8 cellular contexts compared by ENCODE assay signal in genomic region chr1:198937231-198938031, GRCh38.
A peak's percentile ranks its signal among the peaks of the same experiment; 100 is the strongest.
DNase-seq lines count a peak whose midpoint lies in the region; ATAC-seq and TF ChIP-seq lines count a peak whose summit lies in the region.

No MANE protein-coding gene starts in this region.

- DNase-seq in GF-D8 (lab: John Stamatoyannopoulos, UW) (peak; percentile 95), PC-9 (peak; percentile 41 to 72), heart right ventricle (peak in 1 of 2 donors; percentile 67), progenitor cell of endocrine pancreas (ENCODE audit: low spot score, unreplicated experiment) (no peak), glutamatergic neuron (no peak)

- H3K4me3 ChIP-seq in HUES6 (ENCODE audit: low read depth, low read length) (peak overlapping the region; percentile 32; the same call in 1 of the 2 replicates), PC-9 (peak overlapping the region; percentile 50), heart right ventricle (peak overlapping the region; percentile 24 to 80 (median 59))

- CTCF ChIA-PET in PC-9 (lab: Charles Lee), result interaction anchor here (0.6 kb wide), 2 partner anchors 21 to 1476 kb away, joined by 3 to 4 read pairs; no protein-coding TSS in a partner anchor

- H3K27ac ChIP-seq in HUES6 (ENCODE audit: low read depth, low read length) (no peak overlapping the region), PC-9 (0 out of 2 replicates have a peak overlapping the region, but pooled peaks have one; percentile 24), angular gyrus (ENCODE audit: low read depth, low read length) (peak overlapping the region; percentile 60), heart right ventricle (peak overlapping the region in 9 of 10 donors; percentile 61 to 88 (median 77))

- H4K20me1 ChIP-seq in PC-9 (ENCODE audit: insufficient read depth), result no peaks in the 10 kb centered on the region

- H3K36me3 ChIP-seq in HUES6 (ENCODE audit: control insufficient read depth, insufficient read depth, low read length), result no peaks in the 10 kb centered on the region
- no peaks in the 10 kb centered on the region for H3K36me3 ChIP-seq in PC-9 (ENCODE audit: low read depth)
- H3K36me3 ChIP-seq in heart right ventricle, result no peaks in the 10 kb centered on the region

- ATAC-seq in GM21576 (IDR thresholded peaks at IDR 0.05; ENCODE audit: unreplicated experiment) (peak; percentile 83), heart right ventricle (peak; percentile 97 to 98 (median 97))

- POLR2A ChIA-PET in PC-9 (lab: Charles Lee; ENCODE audit: unreplicated experiment), result interaction anchor here (0.5 to 0.8 kb wide), 11 partner anchors 31 to 1318 kb away, joined by 3 to 13 read pairs (median 4); no protein-coding TSS in a partner anchor

- intact Hi-C loops in PC-9 (cut with micrococcal nuclease; ENCODE audit: unreplicated experiment), result loop anchor here (5.0 kb wide), 1 partner anchor 615 kb away; no protein-coding TSS in a partner anchor
- intact Hi-C loops in heart right ventricle (cut with DNase I), result loop anchor here in 3 of 10 donors (2.0 to 10.0 kb wide), 4 partner anchors 35 to 163 kb away; no protein-coding TSS in a partner anchor

- H3K9me3 ChIP-seq in HUES6 (ENCODE audit: control insufficient read depth, insufficient read depth, low read depth, low read length) (no peaks in the 10 kb centered on the region), PC-9 (ENCODE audit: insufficient read depth, low read depth) (no peaks in the 10 kb centered on the region), heart right ventricle (no peaks in the 10 kb centered on the region)

- H3K4me1 Mint-ChIP-seq in progenitor cell of endocrine pancreas (ENCODE audit: low read depth), result peaks cover 7% of the 10 kb centered on the region
- H3K4me1 Mint-ChIP-seq in glutamatergic neuron (ENCODE audit: low read depth, unreplicated experiment), result no peaks in the 10 kb centered on the region

- H3K9ac ChIP-seq in HUES6 (ENCODE audit: low read length), result no peak overlapping the region

- H3K4me2 ChIP-seq in PC-9, result peak overlapping the region; percentile 66

- H3K27me3 ChIP-seq in HUES6 (ENCODE audit: control insufficient read depth, insufficient read depth, low read length) (no peaks in the 10 kb centered on the region), PC-9 (ENCODE audit: insufficient read depth, low read depth) (no peaks in the 10 kb centered on the region), heart right ventricle (no peaks in the 10 kb centered on the region)

- H3K4me1 ChIP-seq in HUES6 (ENCODE audit: control insufficient read depth, insufficient read depth, low read length), result 0 out of 2 replicates have a peak, but pooled peaks cover 8% of the 10 kb centered on the region
- H3K4me1 ChIP-seq in PC-9 (replicated peaks; ENCODE audit: insufficient read depth), result peaks cover 14% of the 10 kb centered on the region
- peaks cover 2 to 42% (median 20%) of the 10 kb centered on the region in 9 donors for H3K4me1 ChIP-seq in heart right ventricle

- WGBS in heart right ventricle, 2 donors, result 16 to 18% methylated on average over 5 of the region's 5 CpGs

- TF ChIP-seq CTCF in PC-9 (conservative IDR thresholded peaks at IDR 0.05), result no peak
- TF ChIP-seq CTCF in heart right ventricle (IDR thresholded peaks at IDR 0.05), result no peak
- TF ChIP-seq CTCF in progenitor cell of endocrine pancreas (IDR thresholded peaks at IDR 0.05; ENCODE audit: unreplicated experiment), result no peak
- TF ChIP-seq CTCF in glutamatergic neuron (IDR thresholded peaks at IDR 0.05; ENCODE audit: partially characterized antibody, unreplicated experiment), result no peak

- H3F3A ChIP-seq in PC-9 (ENCODE audit: insufficient read depth, low read depth), result no peaks in the 10 kb centered on the region

- H2AFZ ChIP-seq in PC-9, result peak overlapping the region; percentile 70

- H3K4me3 Mint-ChIP-seq in progenitor cell of endocrine pancreas (ENCODE audit: low read depth) (peak overlapping the region; percentile 59), glutamatergic neuron (ENCODE audit: unreplicated experiment) (no peak overlapping the region)

- H3K27ac Mint-ChIP-seq in progenitor cell of endocrine pancreas (peak overlapping the region; percentile 54), glutamatergic neuron (ENCODE audit: unreplicated experiment) (no peak overlapping the region)

- H3K27me3 Mint-ChIP-seq in progenitor cell of endocrine pancreas (no peaks in the 10 kb centered on the region), glutamatergic neuron (ENCODE audit: unreplicated experiment) (no peaks in the 10 kb centered on the region)

- no TSS peak for BruUV-seq in PC-9 (replicated peaks; lab: Mats Ljungman, UMichigan)

- no peaks in the 10 kb centered on the region for H3K79me2 ChIP-seq in PC-9 (ENCODE audit: low read depth)

- H3K36me3 Mint-ChIP-seq in progenitor cell of endocrine pancreas (ENCODE audit: insufficient read depth) (no peaks in the 10 kb centered on the region), glutamatergic neuron (ENCODE audit: unreplicated experiment) (no peaks in the 10 kb centered on the region)

- H3K9me2 ChIP-seq in PC-9 (ENCODE audit: insufficient read depth), result no peaks in the 10 kb centered on the region

- H3K9me3 Mint-ChIP-seq in progenitor cell of endocrine pancreas (ENCODE audit: low read depth) (peaks cover 3% of the 10 kb centered on the region), glutamatergic neuron (ENCODE audit: unreplicated experiment) (no peaks in the 10 kb centered on the region)

Comparison
In these comparisons a context has a peak if more than half of its experiments do, and no peak if none do; other contexts are left out.
1. DNase-seq: peak in GF-D8 (single experiment) and PC-9 (2 of 2); none in progenitor cell of endocrine pancreas (single experiment) and glutamatergic neuron (single experiment).
2. Peak in every context shown above with its lines, with median percentiles within 50 percentile points of each other: H3K4me3 ChIP-seq.